1 cellular context compared by ENCODE assay signal in the genomic region with DNA sequence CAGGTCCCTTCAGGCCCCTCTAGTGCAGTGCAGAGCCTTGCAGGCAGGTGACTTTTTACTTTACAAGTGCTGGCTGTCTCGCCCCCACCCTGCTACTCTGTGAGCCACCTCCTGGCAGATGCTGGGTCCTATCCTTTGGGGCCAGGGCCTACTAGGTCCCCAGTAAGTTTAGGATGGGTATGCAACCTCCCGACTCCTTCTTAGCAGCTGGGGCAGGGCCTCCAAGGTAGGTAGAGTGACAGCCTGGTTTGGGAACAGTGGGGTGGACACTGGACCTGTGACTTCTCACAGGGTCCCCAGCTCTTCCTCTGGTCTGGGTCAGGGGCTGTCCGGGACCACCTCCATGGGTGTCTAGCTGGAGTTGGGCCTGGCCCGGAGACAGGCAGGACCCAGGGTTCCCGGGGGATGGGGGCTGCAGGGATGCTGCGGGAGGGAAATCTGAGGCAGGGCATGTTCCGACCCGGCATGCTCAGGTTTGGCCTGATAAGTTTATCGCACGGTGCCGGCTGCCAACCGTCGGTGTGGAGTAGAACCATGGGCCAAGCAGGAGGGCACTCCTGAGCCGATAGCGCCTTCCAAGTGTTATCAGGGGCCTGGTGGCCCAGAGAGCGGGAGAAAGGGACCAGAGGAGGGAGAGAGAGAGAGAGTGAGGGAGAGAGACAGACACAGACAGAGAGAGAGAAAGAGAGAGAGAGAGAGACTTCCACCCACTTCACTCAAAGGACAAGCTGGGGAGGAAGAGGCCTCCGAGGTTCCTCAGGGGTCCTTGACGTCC.
TF ChIP-seq lines count a peak whose summit lies in the region.

No MANE protein-coding gene starts in this region.

TF ChIP-seq in K562, 482 proteins besides CTCF, POLR2A, EP300 and RAD21 (continued from another document):
- TF ChIP-seq, protein P1, sequence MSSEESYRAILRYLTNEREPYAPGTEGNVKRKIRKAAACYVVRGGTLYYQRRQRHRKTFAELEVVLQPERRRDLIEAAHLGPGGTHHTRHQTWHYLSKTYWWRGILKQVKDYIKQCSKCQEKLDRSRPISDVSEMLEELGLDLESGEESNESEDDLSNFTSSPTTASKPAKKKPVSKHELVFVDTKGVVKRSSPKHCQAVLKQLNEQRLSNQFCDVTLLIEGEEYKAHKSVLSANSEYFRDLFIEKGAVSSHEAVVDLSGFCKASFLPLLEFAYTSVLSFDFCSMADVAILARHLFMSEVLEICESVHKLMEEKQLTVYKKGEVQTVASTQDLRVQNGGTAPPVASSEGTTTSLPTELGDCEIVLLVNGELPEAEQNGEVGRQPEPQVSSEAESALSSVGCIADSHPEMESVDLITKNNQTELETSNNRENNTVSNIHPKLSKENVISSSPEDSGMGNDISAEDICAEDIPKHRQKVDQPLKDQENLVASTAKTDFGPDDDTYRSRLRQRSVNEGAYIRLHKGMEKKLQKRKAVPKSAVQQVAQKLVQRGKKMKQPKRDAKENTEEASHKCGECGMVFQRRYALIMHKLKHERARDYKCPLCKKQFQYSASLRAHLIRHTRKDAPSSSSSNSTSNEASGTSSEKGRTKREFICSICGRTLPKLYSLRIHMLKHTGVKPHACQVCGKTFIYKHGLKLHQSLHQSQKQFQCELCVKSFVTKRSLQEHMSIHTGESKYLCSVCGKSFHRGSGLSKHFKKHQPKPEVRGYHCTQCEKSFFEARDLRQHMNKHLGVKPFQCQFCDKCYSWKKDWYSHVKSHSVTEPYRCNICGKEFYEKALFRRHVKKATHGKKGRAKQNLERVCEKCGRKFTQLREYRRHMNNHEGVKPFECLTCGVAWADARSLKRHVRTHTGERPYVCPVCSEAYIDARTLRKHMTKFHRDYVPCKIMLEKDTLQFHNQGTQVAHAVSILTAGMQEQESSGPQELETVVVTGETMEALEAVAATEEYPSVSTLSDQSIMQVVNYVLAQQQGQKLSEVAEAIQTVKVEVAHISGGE (CRISPR knock-in tag; IDR thresholded peaks at IDR 0.05), result peak in 1 of 3 experiments; percentile 73; a peak in 2 of 6 replicates
